Comparison of ENCODE assay signal across 1 cellular context in the genomic region with DNA sequence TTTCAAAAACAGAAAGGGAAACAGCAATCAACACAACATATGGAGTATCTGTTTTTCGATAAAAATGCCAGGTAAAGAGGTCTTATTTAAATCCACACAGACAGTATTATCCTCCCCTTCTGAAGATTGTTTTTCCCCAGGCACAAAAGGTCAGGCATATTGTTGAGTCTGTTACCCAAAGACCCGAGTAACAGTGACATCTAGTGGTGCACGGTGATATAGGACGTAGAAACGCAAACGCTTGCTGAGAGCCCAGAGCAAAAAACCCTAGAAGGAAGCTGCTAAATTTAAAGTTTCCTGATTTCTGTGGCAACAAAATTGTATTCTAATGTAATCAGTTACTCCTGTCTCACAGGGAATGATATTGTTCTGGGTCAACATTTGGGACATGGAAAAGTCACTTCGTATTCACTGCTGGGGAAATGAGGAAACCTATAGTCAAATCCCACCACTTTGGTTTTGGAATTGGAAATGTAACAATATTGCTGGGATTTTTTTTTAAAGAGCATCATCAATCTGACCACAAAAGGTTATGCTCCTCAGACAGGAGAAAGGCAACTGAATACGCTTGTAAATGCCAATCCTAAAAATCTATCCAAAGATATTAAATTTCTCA.
TF ChIP-seq lines count a peak whose summit lies in the region.

No MANE protein-coding gene starts in this region.

TF ChIP-seq in HCT116, 20 proteins besides CTCF, POLR2A, EP300 and RAD21 (continued from another document):
- TF ChIP-seq ZBTB33 (IDR thresholded peaks at IDR 0.05; ENCODE audit: extremely low read depth, insufficient replicate concordance, low read length) (no peak), REST (IDR thresholded peaks at IDR 0.05; ENCODE audit: low read depth) (no peak), ELF1 (IDR thresholded peaks at IDR 0.05; ENCODE audit: borderline replicate concordance, low read depth) (no peak), POLR2AphosphoS5 (IDR thresholded peaks at IDR 0.05; ENCODE audit: low read depth, low read length) (no peak), CBX3 (IDR thresholded peaks at IDR 0.05; ENCODE audit: low read depth) (no peak), YY1 (IDR thresholded peaks at IDR 0.05; ENCODE audit: extremely low read depth, insufficient replicate concordance, low read depth, low read length) (no peak), SRF (IDR thresholded peaks at IDR 0.05; ENCODE audit: low read depth) (no peak), SIN3A (IDR thresholded peaks at IDR 0.05; ENCODE audit: low read depth) (no peak)
TF ChIP-seq in HCT116: peak in this region for 0.
